ENCODE assay signal across 13 cellular contexts in the genomic region with DNA sequence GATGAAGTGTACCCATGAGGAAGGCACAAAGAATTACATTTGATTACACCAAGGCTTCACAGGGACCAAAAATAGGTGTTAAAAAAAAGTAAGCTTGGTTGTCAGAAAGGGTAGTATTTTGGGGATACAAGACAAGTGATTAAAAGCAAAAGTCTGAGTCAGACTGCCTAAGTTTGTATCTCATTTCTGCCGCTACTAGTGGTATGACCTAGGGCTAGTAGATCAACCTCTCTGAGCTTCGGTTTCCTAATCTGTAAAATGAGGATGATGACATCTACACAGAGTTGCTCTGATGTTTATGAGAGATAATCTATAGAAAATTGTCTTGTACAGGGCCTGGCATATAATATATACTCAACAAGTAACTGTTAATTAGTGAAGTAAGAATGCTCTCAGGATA.
DNase-seq lines count a peak whose midpoint lies in the region; ATAC-seq and TF ChIP-seq lines count a peak whose summit lies in the region.
"Had no signal": no experiment of that assay in that cellular context is flagged by ENCODE, and none has a peak within 500 bp of the region (broad histone marks: within the 10 kb centered on the region; RNA-seq: fewer than 3 reads in every experiment).

No MANE protein-coding gene starts in this region.

- intact Hi-C loops in PC-9 (cut with micrococcal nuclease; ENCODE audit: unreplicated experiment) (loop anchor here (5.0 to 10.0 kb wide), 2 partner anchors 225 to 583 kb away; no protein-coding TSS in a partner anchor), adrenal gland (cut with DNase I) (loop anchor here (10.0 kb wide), 2 partner anchors 135 to 375 kb away; no protein-coding TSS in a partner anchor)

- H3K27me3 ChIP-seq in PC-9 (ENCODE audit: insufficient read depth, low read depth) (no peaks in the 10 kb centered on the region), adrenal gland (no peaks in the 10 kb centered on the region)
- H3K27me3 ChIP-seq: gastrocnemius medialis had no signal

- H3K27me3 Mint-ChIP-seq in activated T-helper 17 cell treated with anti-CD3 and anti-CD28 coated beads, Interleukin-2, amount 50 U/mL, for 72 hours: no peaks in the 10 kb centered on the region
- H3K27me3 Mint-ChIP-seq: CD8-positive, alpha-beta memory T cell had no signal

- peaks cover 75% of the 10 kb centered on the region for H3K36me3 Mint-ChIP-seq in activated T-helper 17 cell treated with anti-CD3 and anti-CD28 coated beads, Interleukin-2, amount 50 U/mL, for 72 hours (ENCODE audit: low read depth)
- H3K36me3 Mint-ChIP-seq: mesothelial cell of epicardium had no signal

- CTCF ChIA-PET in PC-9 (lab: Charles Lee): no interaction called here

- H3K36me3 ChIP-seq in PC-9 (ENCODE audit: low read depth): peaks cover 27% of the 10 kb centered on the region
- no peaks in the 10 kb centered on the region for H3K36me3 ChIP-seq in adrenal gland (replicated peaks in 1 of 2)
- H3K36me3 ChIP-seq: gastrocnemius medialis had no signal

- DNase-seq in activated CD4-positive, CD25-positive, alpha-beta regulatory T cell treated with anti-CD3 and anti-CD28 coated beads, Interleukin-2, amount 50 U/mL, for 72 hours: no peak
- no peak for DNase-seq in PC-9
- DNase-seq in adrenal gland: no peak
- DNase-seq in DMS79 (lab: John Stamatoyannopoulos, UW): no peak
- DNase-seq: CD8-positive, alpha-beta memory T cell; gastrocnemius medialis; H9 had no signal

- H3K4me2 ChIP-seq in PC-9: no peak overlapping the region

- H3K9me3 Mint-ChIP-seq in activated T-helper 17 cell treated with anti-CD3 and anti-CD28 coated beads, Interleukin-2, amount 50 U/mL, for 72 hours: no peaks in the 10 kb centered on the region
- H3K9me3 Mint-ChIP-seq: CD8-positive, alpha-beta memory T cell; H9; mesothelial cell of epicardium had no signal

- H2AFZ ChIP-seq in PC-9: no peak overlapping the region

- no peak for TF ChIP-seq CTCF in PC-9 (conservative IDR thresholded peaks at IDR 0.05)
- no peak for TF ChIP-seq CTCF in adrenal gland (IDR thresholded peaks at IDR 0.05)

- no TSS peak for BruUV-seq in PC-9 (replicated peaks; lab: Mats Ljungman, UMichigan)

- H3K4me3 ChIP-seq in PC-9 (no peak overlapping the region), adrenal gland (no peak overlapping the region)
- H3K4me3 ChIP-seq: gastrocnemius medialis had no signal

- peaks cover 30% of the 10 kb centered on the region for H3K4me1 Mint-ChIP-seq in activated T-helper 17 cell treated with anti-CD3 and anti-CD28 coated beads, Interleukin-2, amount 50 U/mL, for 72 hours

- H3K4me1 ChIP-seq in PC-9 (replicated peaks; ENCODE audit: insufficient read depth) (peaks cover 60% of the 10 kb centered on the region), adrenal gland (replicated peaks in 1 of 2) (peaks cover 0 to 7% of the 10 kb centered on the region in 2 donors)

- H3K4me3 Mint-ChIP-seq in activated T-helper 17 cell treated with anti-CD3 and anti-CD28 coated beads, Interleukin-2, amount 50 U/mL, for 72 hours: peak overlapping the region; percentile 55
- H3K4me3 Mint-ChIP-seq: CD8-positive, alpha-beta memory T cell; H9; mesothelial cell of epicardium had no signal

- peaks cover 26% of the 10 kb centered on the region for H3F3A ChIP-seq in PC-9 (ENCODE audit: insufficient read depth, low read depth)

- WGBS in adrenal gland, 4 donors: 88 to 98% (median 91%) methylated on average over 2 of the region's 2 CpGs

- H3K9me3 ChIP-seq in PC-9 (ENCODE audit: insufficient read depth, low read depth) (peaks cover 7% of the 10 kb centered on the region; the same call in 1 of the 2 replicates), adrenal gland (replicated peaks in 1 of 3) (no peaks in the 10 kb centered on the region)
- H3K9me3 ChIP-seq: gastrocnemius medialis had no signal

- H3K9me2 ChIP-seq in PC-9 (ENCODE audit: insufficient read depth): no peaks in the 10 kb centered on the region

- peak; percentile 84 to 92 for ATAC-seq in activated CD4-positive, CD25-positive, alpha-beta regulatory T cell treated with anti-CD3 and anti-CD28 coated beads, Interleukin-2, amount 50 U/mL, for 24 hours
- ATAC-seq in GM18909 (IDR thresholded peaks at IDR 0.05; ENCODE audit: poor library complexity, unreplicated experiment): peak; percentile 33
- peak; percentile 56 for ATAC-seq in HG02759 (IDR thresholded peaks at IDR 0.05; ENCODE audit: unreplicated experiment)
- peak; percentile 88 for ATAC-seq in activated T-helper 17 cell treated with anti-CD3 and anti-CD28 coated beads, Interleukin-2, amount 50 U/mL, for 72 hours (replicated peaks)
- ATAC-seq: gastrocnemius medialis, HepG2 had no signal

- H3K27ac ChIP-seq in PC-9: no peak overlapping the region
- H3K27ac ChIP-seq in adrenal gland: no peak overlapping the region
- H3K27ac ChIP-seq: gastrocnemius medialis had no signal

- H4K20me1 ChIP-seq in PC-9 (ENCODE audit: insufficient read depth): no peaks in the 10 kb centered on the region

- H3K79me2 ChIP-seq in PC-9 (ENCODE audit: low read depth): no peaks in the 10 kb centered on the region

- POLR2A ChIA-PET in PC-9 (lab: Charles Lee; ENCODE audit: unreplicated experiment): no interaction called here

- TF ChIP-seq POLR2A in adrenal gland (IDR thresholded peaks at IDR 0.05): no peak

- peak overlapping the region; percentile 89 for H3K27ac Mint-ChIP-seq in activated T-helper 17 cell treated with anti-CD3 and anti-CD28 coated beads, Interleukin-2, amount 50 U/mL, for 72 hours
- H3K27ac Mint-ChIP-seq: H9, mesothelial cell of epicardium had no signal

Comparison
In these comparisons a context has a peak if more than half of its experiments do, and no peak if none do; other contexts are left out.
1. ATAC-seq: peak in every context shown above with its lines; median percentile 88 in activated CD4-positive, CD25-positive, alpha-beta regulatory T cell treated with anti-CD3 and anti-CD28 coated beads, Interleukin-2, amount 50 U/mL, for 24 hours; 88 in activated T-helper 17 cell treated with anti-CD3 and anti-CD28 coated beads, Interleukin-2, amount 50 U/mL, for 72 hours; 56 in HG02759; 33 in GM18909.